In genomic region chr6:5899216-5900045, GRCh38 we compare ENCODE assay signal across 19 cellular contexts.
DNase-seq lines count a peak whose midpoint lies in the region; ATAC-seq, FAIRE-seq and TF ChIP-seq lines count a peak whose summit lies in the region.
"Had no signal": no experiment of that assay in that cellular context is flagged by ENCODE, and none has a peak within 500 bp of the region (broad histone marks: within the 10 kb centered on the region; RNA-seq: fewer than 3 reads in every experiment).

No MANE protein-coding gene starts in this region.

- TF ChIP-seq CTCF in H1 (IDR thresholded peaks at IDR 0.05; ENCODE audit: control extremely low read depth in 1 of 3, insufficient read depth in 1 of 3, low read depth in 1 of 3, low read length in 3 of 3), result no peak
- no peak for TF ChIP-seq CTCF in natural killer cell (IDR thresholded peaks at IDR 0.05)

- no peaks in the 10 kb centered on the region for H3K23me2 ChIP-seq in H1 (ENCODE audit: low read depth, low read length)

- no peaks in the 10 kb centered on the region for H3K4me1 ChIP-seq in H1 (replicated peaks in 1 of 4; ENCODE audit: control insufficient read depth in 3 of 4, insufficient read depth in 4 of 4, low read length in 3 of 4)
- H3K4me1 ChIP-seq: SJSA1 had no signal

- no peak overlapping the region for H2AK5ac ChIP-seq in H1 (ENCODE audit: low read depth, low read length)

- no peak overlapping the region for H2BK20ac ChIP-seq in H1 (ENCODE audit: low read length)

- H2BK5ac ChIP-seq in H1 (ENCODE audit: low read depth, low read length), result no peak overlapping the region

- CTCF ChIA-PET in H1 (lab: Charles Lee; ENCODE audit: partially characterized antibody), result interaction anchor here (0.6 to 2.1 kb wide), 8 partner anchors 7 to 486 kb away, joined by 3 to 7 read pairs (median 4); no protein-coding TSS in a partner anchor

- no peak for ATAC-seq in stimulated activated naive B cell treated with anti-CD40 and anti-IgM and Interleukin-4, amounts not matched to agents 10 μg/mL and 1 μg/mL and 100 μg/mL, for 72 hours (replicated peaks)
- ATAC-seq in HG03520 (IDR thresholded peaks at IDR 0.05; ENCODE audit: unreplicated experiment), result no peak
- no peak for ATAC-seq in natural killer cell

- peaks cover 10% of the 10 kb centered on the region for H3K4me1 Mint-ChIP-seq in activated CD4-positive, alpha-beta T cell treated with anti-CD3 and anti-CD28 coated beads, Interleukin-2, amount 10 ng/mL, durations not matched to agents 24 days and 14 days
- peaks cover 0 to 5% of the 10 kb centered on the region in 2 donors for H3K4me1 Mint-ChIP-seq in stimulated activated naive B cell treated with anti-CD40 and anti-IgM and Interleukin-4, amounts not matched to agents 10 μg/mL and 1 μg/mL and 100 μg/mL, for 72 hours
- H3K4me1 Mint-ChIP-seq in natural killer cell, result peaks cover 15 to 16% of the 10 kb centered on the region in 2 donors
- H3K4me1 Mint-ChIP-seq: CD4-positive, alpha-beta memory T cell had no signal

- no peak overlapping the region for H4K91ac ChIP-seq in H1 (replicated peaks; ENCODE audit: insufficient read length, low read length)

- no peaks in the 10 kb centered on the region; a peak in 1 of 4 replicates for H3K79me2 ChIP-seq in H1 (ENCODE audit: control insufficient read depth in 1 of 2, insufficient read depth in 2 of 2, low read length in 2 of 2)

- H3K9ac ChIP-seq in H1 (replicated peaks in 1 of 4; ENCODE audit: extremely low read depth in 1 of 4, low read depth in 3 of 4, low read length in 3 of 4), result no peak overlapping the region
- H3K9ac ChIP-seq: BLaER1 treated with 17β-estradiol and CSF1 and Interleukin-3, amounts not matched to agents 10 nM and 100 nM had no signal

- no peaks in the 10 kb centered on the region for H3K36me3 ChIP-seq in H1 (ENCODE audit: control insufficient read depth in 2 of 4, insufficient read depth in 4 of 4, low read length in 3 of 4)
- H3K36me3 ChIP-seq: BLaER1 treated with 17β-estradiol and CSF1 and Interleukin-3, amounts not matched to agents 10 nM and 100 nM; SJSA1 had no signal

- no peak overlapping the region for H2BK12ac ChIP-seq in H1 (ENCODE audit: low read depth, low read length)

- no peak for TF ChIP-seq EP300 in H1 (IDR thresholded peaks at IDR 0.05; ENCODE audit: borderline replicate concordance in 1 of 2, low read depth in 2 of 2, low read length in 2 of 2)

- no peak for TF ChIP-seq POLR2A in H1 (IDR thresholded peaks at IDR 0.05; ENCODE audit: control extremely low read depth in 1 of 2, low read depth in 2 of 2, low read length in 2 of 2)

- no peaks in the 10 kb centered on the region for H4K20me1 ChIP-seq in H1 (replicated peaks in 1 of 2; ENCODE audit: control insufficient read depth in 1 of 2, insufficient read depth in 2 of 2, low read length in 2 of 2)
- H4K20me1 ChIP-seq: BLaER1 treated with 17β-estradiol and CSF1 and Interleukin-3, amounts not matched to agents 10 nM and 100 nM had no signal

- POLR2A ChIA-PET in H1 (lab: Charles Lee; ENCODE audit: partially characterized antibody), result no interaction called here

- no peaks in the 10 kb centered on the region for H3K9me3 ChIP-seq in H1 (ENCODE audit: insufficient read depth in 2 of 2, low read depth in 1 of 2, low read length in 1 of 2)
- H3K9me3 ChIP-seq: SJSA1 had no signal

- no peak overlapping the region for H3K4me2 ChIP-seq in H1 (ENCODE audit: insufficient read depth in 1 of 2, low read depth in 2 of 2, low read length in 2 of 2)
- H3K4me2 ChIP-seq: BLaER1 treated with 17β-estradiol and CSF1 and Interleukin-3, amounts not matched to agents 10 nM and 100 nM had no signal

- H4K8ac ChIP-seq in H1 (ENCODE audit: extremely low read depth, insufficient read depth, low read length), result no peak overlapping the region

- H3K4me3 ChIP-seq in H1 (ENCODE audit: extremely low read depth in 1 of 4, insufficient read depth in 2 of 4, low read depth in 3 of 4, low read length in 4 of 4), result no peak overlapping the region
- H3K4me3 ChIP-seq: BLaER1 treated with 17β-estradiol and CSF1 and Interleukin-3, amounts not matched to agents 10 nM and 100 nM; SJSA1 had no signal

- no peak overlapping the region for H2BK15ac ChIP-seq in H1 (ENCODE audit: low read length)

- H3K14ac ChIP-seq in H1 (ENCODE audit: insufficient read length), result no peak overlapping the region

- H3K27ac ChIP-seq in H1 (ENCODE audit: low read depth, low read length), result no peak overlapping the region
- no peak overlapping the region for H3K27ac ChIP-seq in substantia nigra (ENCODE audit: low read depth, low read length, poor library complexity, severe bottlenecking)
- H3K27ac ChIP-seq: 22Rv1; BLaER1 treated with 17β-estradiol and CSF1 and Interleukin-3, amounts not matched to agents 10 nM and 100 nM; SJSA1 had no signal

- no peaks in the 10 kb centered on the region for H3K79me1 ChIP-seq in H1 (ENCODE audit: low read depth, low read length)

- no peaks in the 10 kb centered on the region for H3K9me3 Mint-ChIP-seq in activated CD4-positive, alpha-beta T cell treated with anti-CD3 and anti-CD28 coated beads, Interleukin-2, amount 10 ng/mL, durations not matched to agents 24 days and 14 days
- no peaks in the 10 kb centered on the region for H3K9me3 Mint-ChIP-seq in stimulated activated naive B cell treated with anti-CD40 and anti-IgM and Interleukin-4, amounts not matched to agents 10 μg/mL and 1 μg/mL and 100 μg/mL, for 72 hours
- H3K9me3 Mint-ChIP-seq in natural killer cell, result no peaks in the 10 kb centered on the region
- H3K9me3 Mint-ChIP-seq: CD4-positive, alpha-beta memory T cell had no signal

- no peak overlapping the region for H3K56ac ChIP-seq in H1 (replicated peaks; ENCODE audit: insufficient read length, low read depth, low read length)

- H3K36me3 Mint-ChIP-seq in activated CD4-positive, alpha-beta T cell treated with anti-CD3 and anti-CD28 coated beads, Interleukin-2, amount 10 ng/mL, durations not matched to agents 24 days and 14 days (ENCODE audit: low read depth), result no peaks in the 10 kb centered on the region
- no peaks in the 10 kb centered on the region for H3K36me3 Mint-ChIP-seq in stimulated activated naive B cell treated with anti-CD40 and anti-IgM and Interleukin-4, amounts not matched to agents 10 μg/mL and 1 μg/mL and 100 μg/mL, for 72 hours
- no peaks in the 10 kb centered on the region for H3K36me3 Mint-ChIP-seq in natural killer cell

- no peaks in the 10 kb centered on the region for H3K27me3 ChIP-seq in H1 (replicated peaks in 1 of 4; ENCODE audit: control insufficient read depth in 3 of 4, extremely low read depth in 1 of 4, insufficient read depth in 3 of 4, low read length in 3 of 4)
- H3K27me3 ChIP-seq: BLaER1 treated with 17β-estradiol and CSF1 and Interleukin-3, amounts not matched to agents 10 nM and 100 nM; SJSA1 had no signal

- H3K23ac ChIP-seq in H1 (ENCODE audit: insufficient read length), result no peak overlapping the region

- H4K5ac ChIP-seq in H1 (ENCODE audit: insufficient read length, low read depth, low read length), result no peak overlapping the region

- intact Hi-C loops in activated CD4-positive, alpha-beta T cell treated with anti-CD3 and anti-CD28 coated beads, Interleukin-2, amount 10 ng/mL, durations not matched to agents 24 days and 14 days (cut with micrococcal nuclease), result no loop called here
- intact Hi-C loops in natural killer cell (cut with micrococcal nuclease), result no loop called here

- H3K27me3 Mint-ChIP-seq in activated CD4-positive, alpha-beta T cell treated with anti-CD3 and anti-CD28 coated beads, Interleukin-2, amount 10 ng/mL, durations not matched to agents 24 days and 14 days, result peaks cover 2% of the 10 kb centered on the region
- H3K27me3 Mint-ChIP-seq in stimulated activated naive B cell treated with anti-CD40 and anti-IgM and Interleukin-4, amounts not matched to agents 10 μg/mL and 1 μg/mL and 100 μg/mL, for 72 hours, result peaks cover 6 to 8% of the 10 kb centered on the region in 2 donors
- H3K27me3 Mint-ChIP-seq in natural killer cell (ENCODE audit: low read depth in 2 of 2), result no peaks in the 10 kb centered on the region
- H3K27me3 Mint-ChIP-seq: CD4-positive, alpha-beta memory T cell had no signal

- no peak overlapping the region for H2BK120ac ChIP-seq in H1 (replicated peaks; ENCODE audit: low read depth, low read length)

- H3K27ac Mint-ChIP-seq in activated CD4-positive, alpha-beta T cell treated with anti-CD3 and anti-CD28 coated beads, Interleukin-2, amount 10 ng/mL, durations not matched to agents 24 days and 14 days, result no peak overlapping the region
- H3K27ac Mint-ChIP-seq in stimulated activated naive B cell treated with anti-CD40 and anti-IgM and Interleukin-4, amounts not matched to agents 10 μg/mL and 1 μg/mL and 100 μg/mL, for 72 hours, result peak overlapping the region; percentile 26
- H3K27ac Mint-ChIP-seq in natural killer cell, result peak overlapping the region in 1 of 2 donors; percentile 62

- FAIRE-seq in H1 (lab: Jason Lieb, UNC), result no peak

- no peak overlapping the region for H2AFZ ChIP-seq in H1 (ENCODE audit: low read length)

- no peak overlapping the region for H3K4ac ChIP-seq in H1 (replicated peaks; ENCODE audit: insufficient read length, low read depth, low read length)

- H3K18ac ChIP-seq in H1 (ENCODE audit: extremely low read depth, low read length), result peak overlapping the region; percentile 16; the same call in 1 of the 2 replicates

- WGBS in H1 (ENCODE audit: extremely low coverage in 1 of 2, insufficient coverage in 1 of 2, insufficient read length in 1 of 2, insufficient replicate concordance in 2 of 2, low coverage in 1 of 2, low lambda C conversion rate in 2 of 2, missing lambda C conversion rate in 1 of 2), 2 experiments, result 92% methylated on average over 4 of the region's 4 CpGs; no CpG with 5 or more reads in 1 of the 2 experiments

- TF ChIP-seq RAD21 in H1 (IDR thresholded peaks at IDR 0.05 in 1 of 2, conservative IDR thresholded peaks at IDR 0.05 in 1 of 2; ENCODE audit: low read depth in 2 of 2, low read length in 2 of 2), result no peak

- DNase-seq in activated CD4-positive, alpha-beta T cell treated with anti-CD3 and anti-CD28 coated beads, Interleukin-2, amount 10 ng/mL, durations not matched to agents 24 days and 14 days, result peak; percentile 47
- DNase-seq in activated CD4-positive, alpha-beta T cell treated with anti-CD3 and anti-CD28 coated beads, Interleukin-2, amount 50 U/mL, for 1 hour, result no peak
- DNase-seq in GM03348 (ENCODE audit: low spot score), result peak; percentile 33
- DNase-seq in H1 (ENCODE audit: low read depth in 1 of 2, low spot score in 2 of 2), result no peak
- no peak for DNase-seq in stimulated activated naive B cell treated with anti-CD40 and anti-IgM and Interleukin-4, amounts not matched to agents 10 μg/mL and 1 μg/mL and 100 μg/mL, for 72 hours
- no peak for DNase-seq in natural killer cell
- DNase-seq in substantia nigra (lab: John Stamatoyannopoulos, UW), result no peak
- DNase-seq: CD4-positive, alpha-beta memory T cell; COR-L47; MV-4-11; NCI-H1105 treated with DMSO at 0.1 percent for 48 hours; NCI-H2029; NCI-H446 treated with DMSO at 0.1 percent for 48 hours; Right ventricle myocardium superior; RPMI8226 had no signal

- H3K4me3 Mint-ChIP-seq in activated CD4-positive, alpha-beta T cell treated with anti-CD3 and anti-CD28 coated beads, Interleukin-2, amount 10 ng/mL, durations not matched to agents 24 days and 14 days, result no peak overlapping the region
- H3K4me3 Mint-ChIP-seq in stimulated activated naive B cell treated with anti-CD40 and anti-IgM and Interleukin-4, amounts not matched to agents 10 μg/mL and 1 μg/mL and 100 μg/mL, for 72 hours, result no peak overlapping the region
- no peak overlapping the region for H3K4me3 Mint-ChIP-seq in natural killer cell
- H3K4me3 Mint-ChIP-seq: CD4-positive, alpha-beta memory T cell had no signal

Comparison
In these comparisons a context has a peak if more than half of its experiments do, and no peak if none do; other contexts are left out.
1. DNase-seq: peak in activated CD4-positive, alpha-beta T cell treated with anti-CD3 and anti-CD28 coated beads, Interleukin-2, amount 10 ng/mL, durations not matched to agents 24 days and 14 days (single experiment) and GM03348 (single experiment); none in activated CD4-positive, alpha-beta T cell treated with anti-CD3 and anti-CD28 coated beads, Interleukin-2, amount 50 U/mL, for 1 hour (single experiment), H1 (0 of 2), stimulated activated naive B cell treated with anti-CD40 and anti-IgM and Interleukin-4, amounts not matched to agents 10 μg/mL and 1 μg/mL and 100 μg/mL, for 72 hours (single experiment), natural killer cell (single experiment) and substantia nigra (0 of 49).